In genomic region chr5:98621821-98622220, GRCh38 we compare ENCODE assay signal across 8 cellular contexts.
"Had no signal": no experiment of that assay in that cellular context is flagged by ENCODE, and none has a peak within 500 bp of the region (broad histone marks: within the 10 kb centered on the region; RNA-seq: fewer than 3 reads in every experiment).

No MANE protein-coding gene starts in this region.

- H3K9me3 ChIP-seq: HAP-1 had no signal

- H3K36me3 ChIP-seq: HAP-1 had no signal

- ATAC-seq: HCT116, HepG2 had no signal

- FAIRE-seq: HepG2 had no signal

- DNase-seq: GM23248, GOT3, H7, HFFc6 had no signal

- H3K4me1 ChIP-seq: HAP-1 had no signal

- H3K27ac ChIP-seq: GM23248, HL-60 had no signal

- H3K4me3 ChIP-seq: GM23248, HAP-1 had no signal
